Comparison of ENCODE assay signal across 8 cellular contexts in the genomic region with DNA sequence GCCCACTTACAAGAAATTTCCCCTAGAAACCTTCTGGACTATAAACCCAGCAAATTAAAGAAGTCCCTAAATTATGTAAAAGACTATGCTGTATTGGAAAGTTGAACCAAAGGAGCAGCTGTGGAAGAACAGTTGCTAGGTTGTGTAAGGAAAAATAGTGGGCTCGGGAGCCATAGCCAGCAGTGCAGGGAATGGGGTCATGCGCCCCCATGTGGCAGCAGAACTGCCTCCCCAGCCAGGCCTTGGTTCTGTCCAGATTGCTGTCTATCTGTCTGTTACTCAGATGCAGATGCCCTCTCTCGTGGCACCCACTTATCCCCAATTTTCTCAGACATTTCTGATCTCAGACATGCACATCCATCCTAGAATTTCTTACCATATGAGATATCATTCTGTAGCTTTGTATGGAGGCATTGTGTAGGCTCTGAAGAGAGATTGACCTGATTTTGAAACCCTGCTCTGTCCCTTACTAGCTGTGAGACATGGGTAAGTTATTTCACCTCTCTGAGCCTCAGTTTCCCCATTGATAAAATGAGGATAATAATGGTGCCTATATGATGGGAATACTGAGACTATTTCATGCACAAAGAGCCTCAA.
DNase-seq lines count a peak whose midpoint lies in the region; ATAC-seq, FAIRE-seq and TF ChIP-seq lines count a peak whose summit lies in the region.

No MANE protein-coding gene starts in this region.

- CTCF ChIA-PET in A549 (lab: Yijun Ruan, JAX): interaction anchor here (0.9 to 1.6 kb wide), 4 partner anchors 9 to 1474 kb away, joined by 3 read pairs; no protein-coding TSS in a partner anchor

- intact Hi-C loops in left colon (cut with DNase I, micrococcal nuclease) (loop anchor here in 1 of 2 donors (5.0 kb wide), 1 partner anchor 955 kb away; no protein-coding TSS in a partner anchor), thyroid gland (cut with DNase I) (no loop called here)

- POLR2A ChIA-PET in A549 (lab: Yijun Ruan, JAX): no interaction called here

- 3% methylated on average over 3 of the region's 3 CpGs for WGBS in A549 (ENCODE audit: missing lambda C conversion rate)
- WGBS in thyroid gland, 2 donors: 17 to 19% methylated on average over 3 of the region's 3 CpGs

- no peak for TF ChIP-seq POLR2A in A549 (IDR thresholded peaks at IDR 0.05; ENCODE audit: low read length)
- TF ChIP-seq POLR2A in thyroid gland (IDR thresholded peaks at IDR 0.05): no peak

- H3K36me3 ChIP-seq in GM06990 (ENCODE audit: control insufficient read depth, insufficient read depth, low read length) (no peaks in the 10 kb centered on the region), thyroid gland (no peaks in the 10 kb centered on the region)

- no peak overlapping the region for H3K4me3 ChIP-seq in A549
- H3K4me3 ChIP-seq in GM06990 (replicated peaks; ENCODE audit: low read depth, low read length): no peak overlapping the region
- H3K4me3 ChIP-seq in thyroid gland (replicated peaks in 1 of 3): no peak overlapping the region

- H3K4me1 ChIP-seq in A549 (no peaks in the 10 kb centered on the region), thyroid gland (no peaks in the 10 kb centered on the region)

- no peak for TF ChIP-seq EP300 in A549 (IDR thresholded peaks at IDR 0.05)

- TF ChIP-seq RAD21 in A549 (conservative IDR thresholded peaks at IDR 0.05 in 1 of 2, IDR thresholded peaks at IDR 0.05 in 1 of 2): peak; percentile 31 to 58; a peak in 4 of 5 replicates

- no peak for FAIRE-seq in A549 (lab: Jason Lieb, UNC)

- peak; percentile 44 for TF ChIP-seq CTCF in A549 (IDR thresholded peaks at IDR 0.05)
- peak; percentile 92 for TF ChIP-seq CTCF in GM06990 (IDR thresholded peaks at IDR 0.05; ENCODE audit: insufficient read depth, low read length, poor library complexity, severe bottlenecking)
- peak; percentile 18 to 68 (median 51) for TF ChIP-seq CTCF in thyroid gland (IDR thresholded peaks at IDR 0.05)

- no peaks in the 10 kb centered on the region; the same call in 1 of the 2 replicates for H3K27me3 ChIP-seq in GM06990 (replicated peaks; ENCODE audit: control insufficient read depth, insufficient read depth, low read length)
- no peaks in the 10 kb centered on the region for H3K27me3 ChIP-seq in thyroid gland

- no peak overlapping the region for H3K4me2 ChIP-seq in A549

- DNase-seq in A549 (ENCODE audit: low read depth in 1 of 2, low spot score in 1 of 2) (peak; percentile 17 to 31), GM06990 (ENCODE audit: extremely low read depth, insufficient read length) (no peak), NCI-H526 treated with DMSO at 0.1 percent for 48 hours (lab: John Stamatoyannopoulos, UW) (peak; percentile 19), caudate nucleus (lab: John Stamatoyannopoulos, UW) (peak in 40 of 61 donors; percentile 2 to 43 (median 16)), left colon (peak in 1 of 2 donors; percentile 71), thyroid gland (peak; percentile 64)

- H3K27ac ChIP-seq in A549 (no peak overlapping the region), caudate nucleus (ENCODE audit: low read depth, low read length) (no peak overlapping the region), thyroid gland (no peak overlapping the region)

- H3K9me3 ChIP-seq in A549 (no peaks in the 10 kb centered on the region), thyroid gland (no peaks in the 10 kb centered on the region)

- ATAC-seq in A549 (peak; percentile 86 to 93), HG02759 (IDR thresholded peaks at IDR 0.05; ENCODE audit: unreplicated experiment) (peak; percentile 83), left colon (peak; percentile 70), GM18520 (IDR thresholded peaks at IDR 0.05; ENCODE audit: unreplicated experiment) (no peak)

TF ChIP-seq in A549, 52 proteins besides CTCF, POLR2A, EP300 and RAD21:
- TF ChIP-seq SMC3 (IDR thresholded peaks at IDR 0.05) (peak; percentile 49; the same call in 1 of the 3 replicates), EHF (CRISPR knock-in tag; IDR thresholded peaks at IDR 0.05) (no peak)
